ENCODE assay signal across 9 cellular contexts in genomic region chrX:101409043-101409442, GRCh38. TPM values are rescaled to one million over a fixed set of nuclear protein-coding genes. Genes with fewer than 3 reads are reported as not detected.
DNase-seq lines count a peak whose midpoint lies in the region; ATAC-seq, FAIRE-seq and TF ChIP-seq lines count a peak whose summit lies in the region.
"Had no signal": no experiment of that assay in that cellular context is flagged by ENCODE, and none has a peak within 500 bp of the region (broad histone marks: within the 10 kb centered on the region; RNA-seq: fewer than 3 reads in every experiment).

No MANE protein-coding gene starts in this region.

- peak overlapping the region; percentile 95 for H3K4me3 ChIP-seq in iPS-18a (ENCODE audit: low read length)

- POLR2A ChIA-PET in activated CD8-positive, alpha-beta T cell treated with anti-CD3 and anti-CD28 coated beads for 36 hours (lab: Charles Lee), result interaction anchor here (1.0 to 1.1 kb wide), 3 partner anchors 9 to 18 kb away, joined by 3 to 4 read pairs (median 3); partner anchors contain the start of gene RPL36A

- no peak for TF ChIP-seq POLR2A in GM12891 (IDR thresholded peaks at IDR 0.05; ENCODE audit: low read depth, low read length)

- peak overlapping the region; percentile 99 for H3K9ac ChIP-seq in iPS-18a (ENCODE audit: low read length)

- peaks cover 13% of the 10 kb centered on the region for H3K4me1 ChIP-seq in iPS-18a (ENCODE audit: control insufficient read depth, low read depth, low read length)

- H3K36me3 Mint-ChIP-seq in activated CD8-positive, alpha-beta T cell treated with anti-CD3 and anti-CD28 coated beads for 36 hours (ENCODE audit: low read depth), result peaks cover 24% of the 10 kb centered on the region
- H3K36me3 Mint-ChIP-seq in stimulated activated naive B cell treated with anti-CD40 and anti-IgM and Interleukin-4, amounts not matched to agents 10 μg/mL and 1 μg/mL and 100 μg/mL, for 72 hours, result peaks cover 19 to 27% of the 10 kb centered on the region in 2 donors

- DNase-seq in NCI-H82 (lab: John Stamatoyannopoulos, UW) (peak; percentile 23), NCI-H82 treated with DMSO at 0.1 percent for 48 hours (lab: John Stamatoyannopoulos, UW; ENCODE audit: unreplicated experiment) (no peak), GM12891 (ENCODE audit: insufficient read length, low spot score) (no peak), UCSD-AML1 (lab: John Stamatoyannopoulos, UW; ENCODE audit: unreplicated experiment) (no peak), NCI-H2029 treated with DMSO at 0.1 percent for 48 hours (lab: John Stamatoyannopoulos, UW) (no peak)
- DNase-seq in activated CD8-positive, alpha-beta T cell treated with anti-CD3 and anti-CD28 coated beads for 36 hours, result no peak
- DNase-seq in stimulated activated naive B cell treated with anti-CD40 and anti-IgM and Interleukin-4, amounts not matched to agents 10 μg/mL and 1 μg/mL and 100 μg/mL, for 72 hours, result no peak
- DNase-seq: KBM-7 had no signal

- ATAC-seq in activated CD8-positive, alpha-beta T cell treated with anti-CD3 and anti-CD28 coated beads for 36 hours, result no peak
- ATAC-seq in stimulated activated naive B cell treated with anti-CD40 and anti-IgM and Interleukin-4, amounts not matched to agents 10 μg/mL and 1 μg/mL and 100 μg/mL, for 72 hours (replicated peaks), result no peak

- H3K4me3 Mint-ChIP-seq in activated CD8-positive, alpha-beta T cell treated with anti-CD3 and anti-CD28 coated beads for 36 hours, result peak overlapping the region; percentile 99
- peak overlapping the region; percentile 71 to 73 for H3K4me3 Mint-ChIP-seq in stimulated activated naive B cell treated with anti-CD40 and anti-IgM and Interleukin-4, amounts not matched to agents 10 μg/mL and 1 μg/mL and 100 μg/mL, for 72 hours

- H3K27me3 Mint-ChIP-seq in activated CD8-positive, alpha-beta T cell treated with anti-CD3 and anti-CD28 coated beads for 36 hours, result peaks cover 2% of the 10 kb centered on the region
- no peaks in the 10 kb centered on the region for H3K27me3 Mint-ChIP-seq in stimulated activated naive B cell treated with anti-CD40 and anti-IgM and Interleukin-4, amounts not matched to agents 10 μg/mL and 1 μg/mL and 100 μg/mL, for 72 hours

- peak overlapping the region; percentile 98 for H3K27ac ChIP-seq in iPS-18a (ENCODE audit: low read length)

- H3K9me3 ChIP-seq in iPS-18a (ENCODE audit: control insufficient read depth, low read depth, low read length), result no peaks in the 10 kb centered on the region

- H3K36me3 ChIP-seq in iPS-18a (ENCODE audit: control insufficient read depth, low read depth, low read length), result peaks cover 23% of the 10 kb centered on the region

- H3K9me3 Mint-ChIP-seq in activated CD8-positive, alpha-beta T cell treated with anti-CD3 and anti-CD28 coated beads for 36 hours, result no peaks in the 10 kb centered on the region
- H3K9me3 Mint-ChIP-seq in stimulated activated naive B cell treated with anti-CD40 and anti-IgM and Interleukin-4, amounts not matched to agents 10 μg/mL and 1 μg/mL and 100 μg/mL, for 72 hours, result peaks cover 2 to 5% of the 10 kb centered on the region in 2 donors

- H3K27me3 ChIP-seq in iPS-18a (ENCODE audit: control insufficient read depth, insufficient read depth, low read length), result no peaks in the 10 kb centered on the region

- intact Hi-C loops in activated CD8-positive, alpha-beta T cell treated with anti-CD3 and anti-CD28 coated beads for 36 hours (cut with micrococcal nuclease), result loop anchor here (2.0 kb wide), 1 partner anchor 18 kb away; the partner anchor contains the start of gene RPL36A

- peaks cover 34% of the 10 kb centered on the region for H3K4me1 Mint-ChIP-seq in activated CD8-positive, alpha-beta T cell treated with anti-CD3 and anti-CD28 coated beads for 36 hours (ENCODE audit: low read depth)
- H3K4me1 Mint-ChIP-seq in stimulated activated naive B cell treated with anti-CD40 and anti-IgM and Interleukin-4, amounts not matched to agents 10 μg/mL and 1 μg/mL and 100 μg/mL, for 72 hours, result peaks cover 23 to 34% of the 10 kb centered on the region in 2 donors

- FAIRE-seq in GM12891 (lab: Jason Lieb, UNC), result no peak

- no peak for TF ChIP-seq CTCF in activated CD8-positive, alpha-beta T cell treated with anti-CD3 and anti-CD28 coated beads for 36 hours (IDR thresholded peaks at IDR 0.05)

- CTCF ChIA-PET in activated CD8-positive, alpha-beta T cell treated with anti-CD3 and anti-CD28 coated beads for 36 hours (lab: Charles Lee), result no interaction called here

- H3K27ac Mint-ChIP-seq in activated CD8-positive, alpha-beta T cell treated with anti-CD3 and anti-CD28 coated beads for 36 hours, result peak overlapping the region; percentile 97
- H3K27ac Mint-ChIP-seq in stimulated activated naive B cell treated with anti-CD40 and anti-IgM and Interleukin-4, amounts not matched to agents 10 μg/mL and 1 μg/mL and 100 μg/mL, for 72 hours, result peak overlapping the region; percentile 77

TF ChIP-seq in GM12891, 5 proteins besides CTCF, POLR2A, EP300 and RAD21:
- TF ChIP-seq TAF1 (IDR thresholded peaks at IDR 0.05; ENCODE audit: low read depth, low read length) (no peak), POU2F2 (IDR thresholded peaks at IDR 0.05; ENCODE audit: low read depth, low read length) (no peak), POLR2AphosphoS5 (IDR thresholded peaks at IDR 0.05; ENCODE audit: low read depth, low read length) (no peak), PAX5 (IDR thresholded peaks at IDR 0.05; ENCODE audit: insufficient read depth, low read length, severe bottlenecking) (no peak), SPI1 (IDR thresholded peaks at IDR 0.05; ENCODE audit: low read depth, low read length) (no peak)
TF ChIP-seq in GM12891: peak in this region for 0.

RNA-seq across cellular contexts. Expression of gene HNRNPH2, which starts 1.0 kb away (rescaled TPM):
- total RNA-seq in activated CD8-positive, alpha-beta T cell treated with anti-CD3 and anti-CD28 coated beads for 36 hours, result 10 to 100 TPM; 18.3 to 18.5 TPM
- 41.6 TPM for polyA plus RNA-seq in GM12891 (2012; ENCODE audit: low read depth, missing spikeins)

RNA-seq across cellular contexts. Expression of gene GLA, which starts 1.3 kb away (rescaled TPM):
- total RNA-seq in activated CD8-positive, alpha-beta T cell treated with anti-CD3 and anti-CD28 coated beads for 36 hours, result 10 to 100 TPM; 38.8 to 44.6 TPM
- 20.4 TPM for polyA plus RNA-seq in GM12891 (2012; ENCODE audit: low read depth, missing spikeins)

RNA-seq across cellular contexts. Expression of gene RPL36A, which starts 18.2 kb away (rescaled TPM):
- total RNA-seq in activated CD8-positive, alpha-beta T cell treated with anti-CD3 and anti-CD28 coated beads for 36 hours, result 100 to 1,000 TPM; 264 to 302 TPM
- polyA plus RNA-seq in GM12891 (2012; ENCODE audit: low read depth, missing spikeins), result 4,192 TPM

RNA-seq across cellular contexts. Expression of gene BTK, which starts 23.1 kb away (rescaled TPM):
- total RNA-seq in activated CD8-positive, alpha-beta T cell treated with anti-CD3 and anti-CD28 coated beads for 36 hours, result 1 to 10 TPM; 1.3 to 1.6 TPM
- polyA plus RNA-seq in GM12891 (2012; ENCODE audit: low read depth, missing spikeins), result 85.4 TPM
